In the genomic region with DNA sequence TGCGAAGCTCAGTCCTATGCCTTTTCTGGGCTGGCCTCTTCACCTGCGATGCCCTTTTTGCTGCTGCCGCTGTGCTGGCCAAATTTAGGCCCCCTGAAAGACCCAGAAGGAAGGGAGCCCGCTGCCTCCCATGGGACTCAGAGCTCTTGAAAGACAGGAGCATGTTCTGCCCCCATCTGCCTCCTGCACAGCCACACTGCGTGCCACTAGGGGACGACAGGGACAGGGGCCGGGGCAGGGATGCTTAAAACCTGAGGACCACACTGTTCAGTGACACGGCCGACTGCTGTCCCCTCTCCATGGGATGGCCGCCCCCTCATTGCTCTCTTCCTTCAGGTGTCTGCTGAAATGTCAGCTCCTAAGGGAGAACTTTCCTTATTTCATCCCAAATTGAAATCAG, we compare ENCODE assay signal across 1 cellular context.
TF ChIP-seq lines count a peak whose summit lies in the region.

No MANE protein-coding gene starts in this region.

TF ChIP-seq in WTC11, 78 proteins besides CTCF, POLR2A, EP300 and RAD21 (continued from another document):
- TF ChIP-seq, protein P1, sequence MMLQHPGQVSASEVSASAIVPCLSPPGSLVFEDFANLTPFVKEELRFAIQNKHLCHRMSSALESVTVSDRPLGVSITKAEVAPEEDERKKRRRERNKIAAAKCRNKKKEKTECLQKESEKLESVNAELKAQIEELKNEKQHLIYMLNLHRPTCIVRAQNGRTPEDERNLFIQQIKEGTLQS (CRISPR knock-in tag; conservative IDR thresholded peaks at IDR 0.05) = no peak
- TF ChIP-seq ATF1 (CRISPR knock-in tag; IDR thresholded peaks at IDR 0.05) (no peak), JUN (CRISPR knock-in tag; IDR thresholded peaks at IDR 0.05) (no peak), NR2C2 (CRISPR knock-in tag; IDR thresholded peaks at IDR 0.05) (no peak), TP53 (CRISPR knock-in tag; IDR thresholded peaks at IDR 0.05) (no peak), SMAD3 (CRISPR knock-in tag; IDR thresholded peaks at IDR 0.05; ENCODE audit: borderline replicate concordance) (no peak)
